In genomic region chr13:102091231-102091630, GRCh38 we compare ENCODE assay signal across 13 cellular contexts.
A peak's percentile ranks its signal among the peaks of the same experiment; 100 is the strongest.
DNase-seq lines count a peak whose midpoint lies in the region; ATAC-seq and TF ChIP-seq lines count a peak whose summit lies in the region.
"Had no signal": no experiment of that assay in that cellular context is flagged by ENCODE, and none has a peak within 500 bp of the region (broad histone marks: within the 10 kb centered on the region; RNA-seq: fewer than 3 reads in every experiment).

No MANE protein-coding gene starts in this region.

- H3K9me3 Mint-ChIP-seq in stimulated activated naive CD8-positive, alpha-beta T cell treated with anti-CD3 and anti-CD28 coated beads, Interleukin-15, amount 100 ng/mL, for 72 hours = no peaks in the 10 kb centered on the region
- H3K9me3 Mint-ChIP-seq: activated CD4-positive, alpha-beta memory T cell treated with anti-CD3 and anti-CD28 coated beads for 36 hours had no signal

- H3K4me3 Mint-ChIP-seq in stimulated activated naive CD8-positive, alpha-beta T cell treated with anti-CD3 and anti-CD28 coated beads, Interleukin-15, amount 100 ng/mL, for 72 hours = no peak overlapping the region
- H3K4me3 Mint-ChIP-seq: activated CD4-positive, alpha-beta memory T cell treated with anti-CD3 and anti-CD28 coated beads for 36 hours had no signal

- no peak for TF ChIP-seq CTCF in GM12865 (IDR thresholded peaks at IDR 0.05; ENCODE audit: insufficient read depth, low read depth, low read length, missing control alignments)

- ATAC-seq in stimulated activated naive CD8-positive, alpha-beta T cell treated with anti-CD3 and anti-CD28 coated beads, Interleukin-15, amount 100 ng/mL, for 72 hours = no peak
- ATAC-seq: esophagus mucosa, right lobe of liver had no signal

- H3K4me3 ChIP-seq in GM12865 (ENCODE audit: low read depth, low read length) = no peak overlapping the region
- H3K4me3 ChIP-seq: lung, right lobe of liver, SK-N-MC had no signal

- H3K27ac Mint-ChIP-seq in stimulated activated naive CD8-positive, alpha-beta T cell treated with anti-CD3 and anti-CD28 coated beads, Interleukin-15, amount 100 ng/mL, for 72 hours = no peak overlapping the region
- H3K27ac Mint-ChIP-seq: activated CD4-positive, alpha-beta memory T cell treated with anti-CD3 and anti-CD28 coated beads for 36 hours had no signal

- no peaks in the 10 kb centered on the region for H3K4me1 Mint-ChIP-seq in stimulated activated naive CD8-positive, alpha-beta T cell treated with anti-CD3 and anti-CD28 coated beads, Interleukin-15, amount 100 ng/mL, for 72 hours

- H3K27me3 Mint-ChIP-seq in stimulated activated naive CD8-positive, alpha-beta T cell treated with anti-CD3 and anti-CD28 coated beads, Interleukin-15, amount 100 ng/mL, for 72 hours = peaks cover 10% of the 10 kb centered on the region

- DNase-seq in GM12865 (ENCODE audit: low read depth) (peak; percentile 7), NCI-H82 (lab: John Stamatoyannopoulos, UW) (peak; percentile 83), ecto neural progenitor cell (ENCODE audit: low spot score) (peak; percentile 48), renal cortical epithelial cell (ENCODE audit: low read depth) (peak; percentile 6), NCI-H345 (lab: John Stamatoyannopoulos, UW) (no peak), NCI-H1694 treated with DMSO at 0.1 percent for 48 hours (lab: John Stamatoyannopoulos, UW) (no peak)
- DNase-seq in stimulated activated naive CD8-positive, alpha-beta T cell treated with anti-CD3 and anti-CD28 coated beads, Interleukin-15, amount 100 ng/mL, for 72 hours = no peak
- DNase-seq: activated CD4-positive, alpha-beta memory T cell treated with anti-CD3 and anti-CD28 coated beads for 36 hours; NCI-H187; right lobe of liver had no signal

Comparison
In these comparisons a context has a peak if more than half of its experiments do, and no peak if none do; other contexts are left out.
1. DNase-seq: peak in GM12865 (single experiment), NCI-H82 (single experiment), ecto neural progenitor cell (single experiment) and renal cortical epithelial cell (single experiment); none in NCI-H345 (single experiment), NCI-H1694 treated with DMSO at 0.1 percent for 48 hours (single experiment) and stimulated activated naive CD8-positive, alpha-beta T cell treated with anti-CD3 and anti-CD28 coated beads, Interleukin-15, amount 100 ng/mL, for 72 hours (0 of 2).